Comparison of ENCODE assay signal across 21 cellular contexts in the genomic region with DNA sequence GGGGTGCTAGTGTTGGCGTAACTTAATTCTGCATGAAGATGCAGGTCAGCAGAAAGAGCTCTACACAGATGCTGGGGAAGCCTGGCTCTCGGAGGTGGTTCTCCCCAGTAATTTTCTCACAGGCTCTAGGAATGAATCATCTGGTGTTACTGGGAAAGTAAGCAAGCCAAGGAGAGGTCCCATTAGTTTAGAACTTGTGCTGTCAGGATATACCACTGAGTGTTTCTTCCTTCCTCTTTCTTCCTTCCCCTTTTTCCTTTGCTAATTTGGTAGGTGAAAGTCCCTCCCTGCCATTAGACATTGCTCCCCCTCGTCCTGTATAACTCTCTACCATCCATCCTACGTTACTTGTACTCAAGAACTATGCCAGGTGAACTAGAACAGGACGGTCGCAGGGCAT.
DNase-seq lines count a peak whose midpoint lies in the region; ATAC-seq and TF ChIP-seq lines count a peak whose summit lies in the region.
"Had no signal": no experiment of that assay in that cellular context is flagged by ENCODE, and none has a peak within 500 bp of the region (broad histone marks: within the 10 kb centered on the region; RNA-seq: fewer than 3 reads in every experiment).

No MANE protein-coding gene starts in this region.

- no peaks in the 10 kb centered on the region for H3K36me3 Mint-ChIP-seq in naive thymus-derived CD4-positive, alpha-beta T cell
- H3K36me3 Mint-ChIP-seq: CD4-positive, alpha-beta memory T cell had no signal

- ATAC-seq in naive thymus-derived CD4-positive, alpha-beta T cell: peak; percentile 41
- no peak for ATAC-seq in GM18505 (IDR thresholded peaks at IDR 0.05; ENCODE audit: unreplicated experiment)
- ATAC-seq: GM12878 had no signal

- intact Hi-C loops in naive thymus-derived CD4-positive, alpha-beta T cell (cut with micrococcal nuclease): no loop called here

- peaks cover 38 to 75% (median 50%) of the 10 kb centered on the region in 5 donors for H3K27me3 Mint-ChIP-seq in naive thymus-derived CD4-positive, alpha-beta T cell

- TF ChIP-seq POLR2A in GM18505 (IDR thresholded peaks at IDR 0.05; ENCODE audit: borderline replicate concordance, extremely low read depth, insufficient read depth, insufficient read length): no peak

- H3K9me3 ChIP-seq in naive thymus-derived CD4-positive, alpha-beta T cell (ENCODE audit: control insufficient read depth in 2 of 3, low read length in 3 of 3): no peaks in the 10 kb centered on the region
- H3K9me3 ChIP-seq in MG63: no peaks in the 10 kb centered on the region
- H3K9me3 ChIP-seq in right atrium auricular region: no peaks in the 10 kb centered on the region

- CTCF ChIA-PET in naive thymus-derived CD4-positive, alpha-beta T cell (lab: Charles Lee): no interaction called here

- no peak overlapping the region for H3K27ac Mint-ChIP-seq in naive thymus-derived CD4-positive, alpha-beta T cell
- H3K27ac Mint-ChIP-seq: B cell; CD4-positive, alpha-beta memory T cell; HFFc6; T-helper 2 cell treated with Interferon-gamma antibody and Interleukin-4, amounts not matched to agents 5 μg/mL and 100 μg/mL, for 36 hours had no signal

- no peaks in the 10 kb centered on the region for H3K4me1 Mint-ChIP-seq in naive thymus-derived CD4-positive, alpha-beta T cell
- H3K4me1 Mint-ChIP-seq: CD4-positive, alpha-beta memory T cell had no signal

- no peaks in the 10 kb centered on the region for H3K4me1 ChIP-seq in naive thymus-derived CD4-positive, alpha-beta T cell (ENCODE audit: control insufficient read depth in 2 of 2, insufficient read depth in 2 of 2, low read length in 2 of 2)
- H3K4me1 ChIP-seq in right atrium auricular region: no peaks in the 10 kb centered on the region

- no peak overlapping the region for H3K4me3 Mint-ChIP-seq in naive thymus-derived CD4-positive, alpha-beta T cell
- H3K4me3 Mint-ChIP-seq: B cell; CD4-positive, alpha-beta memory T cell; HFFc6; T-helper 2 cell treated with Interferon-gamma antibody and Interleukin-4, amounts not matched to agents 5 μg/mL and 100 μg/mL, for 36 hours had no signal

- H3K4me3 ChIP-seq in naive thymus-derived CD4-positive, alpha-beta T cell (ENCODE audit: low read length): no peak overlapping the region
- H3K4me3 ChIP-seq in MG63 (no peak overlapping the region), right atrium auricular region (no peak overlapping the region)
- H3K4me3 ChIP-seq: GM12878 had no signal

- H3K9me3 Mint-ChIP-seq in naive thymus-derived CD4-positive, alpha-beta T cell: peaks cover 0 to 4% (median 0%) of the 10 kb centered on the region in 11 donors
- H3K9me3 Mint-ChIP-seq: T-helper 2 cell treated with Interferon-gamma antibody and Interleukin-4, amounts not matched to agents 5 μg/mL and 100 μg/mL, for 36 hours had no signal

- DNase-seq in GF-D8 (lab: John Stamatoyannopoulos, UW): peak; percentile 38
- peak; percentile 73 for DNase-seq in MV-4-11 (lab: John Stamatoyannopoulos, UW)
- DNase-seq in SKM-1 treated with dmso at 0.1 percent for 144 hours (lab: John Stamatoyannopoulos, UW; ENCODE audit: unreplicated experiment): peak; percentile 88
- DNase-seq in naive thymus-derived CD4-positive, alpha-beta T cell: no peak
- DNase-seq in MG63: no peak
- no peak for DNase-seq in hepatic stellate cell (ENCODE audit: low spot score)
- DNase-seq in right atrium auricular region (ENCODE audit: low spot score): no peak
- DNase-seq: CD4-positive, alpha-beta memory T cell; DMS79; HFFc6; IMR-90; NCI-H1092; NCI-H146; NCI-H2081; NCI-H510A; SHP77 treated with DMSO at 0.1 percent for 48 hours; SW 1271 had no signal

- no peaks in the 10 kb centered on the region for H3K27me3 ChIP-seq in naive thymus-derived CD4-positive, alpha-beta T cell (ENCODE audit: control insufficient read depth in 2 of 2, insufficient read depth in 2 of 2, low read length in 2 of 2)
- H3K27me3 ChIP-seq in MG63 (peaks cover 61% of the 10 kb centered on the region), right atrium auricular region (no peaks in the 10 kb centered on the region)

- POLR2A ChIA-PET in naive thymus-derived CD4-positive, alpha-beta T cell (lab: Charles Lee): no interaction called here

- TF ChIP-seq CTCF in right atrium auricular region (IDR thresholded peaks at IDR 0.05): no peak

- no peaks in the 10 kb centered on the region for H3K36me3 ChIP-seq in naive thymus-derived CD4-positive, alpha-beta T cell (ENCODE audit: control insufficient read depth in 2 of 3, insufficient read depth in 3 of 3, low read length in 3 of 3)
- H3K36me3 ChIP-seq in MG63: no peaks in the 10 kb centered on the region
- H3K36me3 ChIP-seq in right atrium auricular region: no peaks in the 10 kb centered on the region

- no peak overlapping the region for H3K27ac ChIP-seq in naive thymus-derived CD4-positive, alpha-beta T cell (ENCODE audit: low read depth, low read length)
- H3K27ac ChIP-seq in right atrium auricular region: no peak overlapping the region

Comparison
In these comparisons a context has a peak if more than half of its experiments do, and no peak if none do; other contexts are left out.
1. DNase-seq: peak in GF-D8 (single experiment), MV-4-11 (single experiment) and SKM-1 treated with dmso at 0.1 percent for 144 hours (single experiment); none in naive thymus-derived CD4-positive, alpha-beta T cell (0 of 9), MG63 (single experiment), hepatic stellate cell (single experiment) and right atrium auricular region (single experiment).